Comparison of ENCODE assay signal across 1 cellular context in the genomic region with DNA sequence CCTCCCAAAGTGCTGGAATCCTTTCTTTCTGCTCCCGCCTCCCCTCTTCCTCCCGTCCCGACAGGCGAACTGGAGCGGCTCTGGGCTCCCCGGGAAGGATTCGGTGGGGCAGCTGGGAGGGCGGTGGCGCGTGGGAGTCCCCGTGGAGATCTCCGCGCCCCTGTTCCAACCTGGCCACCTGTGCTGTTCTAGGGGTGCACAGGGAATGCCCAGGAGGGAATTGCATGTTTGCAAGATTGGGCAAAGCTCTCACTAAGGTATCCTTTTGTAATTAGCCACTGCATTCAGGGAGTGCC.
TF ChIP-seq lines count a peak whose summit lies in the region.

No MANE protein-coding gene starts in this region.

TF ChIP-seq in GM23338, 12 proteins besides CTCF, POLR2A, EP300 and RAD21 (continued from another document):
- TF ChIP-seq, protein P1, sequence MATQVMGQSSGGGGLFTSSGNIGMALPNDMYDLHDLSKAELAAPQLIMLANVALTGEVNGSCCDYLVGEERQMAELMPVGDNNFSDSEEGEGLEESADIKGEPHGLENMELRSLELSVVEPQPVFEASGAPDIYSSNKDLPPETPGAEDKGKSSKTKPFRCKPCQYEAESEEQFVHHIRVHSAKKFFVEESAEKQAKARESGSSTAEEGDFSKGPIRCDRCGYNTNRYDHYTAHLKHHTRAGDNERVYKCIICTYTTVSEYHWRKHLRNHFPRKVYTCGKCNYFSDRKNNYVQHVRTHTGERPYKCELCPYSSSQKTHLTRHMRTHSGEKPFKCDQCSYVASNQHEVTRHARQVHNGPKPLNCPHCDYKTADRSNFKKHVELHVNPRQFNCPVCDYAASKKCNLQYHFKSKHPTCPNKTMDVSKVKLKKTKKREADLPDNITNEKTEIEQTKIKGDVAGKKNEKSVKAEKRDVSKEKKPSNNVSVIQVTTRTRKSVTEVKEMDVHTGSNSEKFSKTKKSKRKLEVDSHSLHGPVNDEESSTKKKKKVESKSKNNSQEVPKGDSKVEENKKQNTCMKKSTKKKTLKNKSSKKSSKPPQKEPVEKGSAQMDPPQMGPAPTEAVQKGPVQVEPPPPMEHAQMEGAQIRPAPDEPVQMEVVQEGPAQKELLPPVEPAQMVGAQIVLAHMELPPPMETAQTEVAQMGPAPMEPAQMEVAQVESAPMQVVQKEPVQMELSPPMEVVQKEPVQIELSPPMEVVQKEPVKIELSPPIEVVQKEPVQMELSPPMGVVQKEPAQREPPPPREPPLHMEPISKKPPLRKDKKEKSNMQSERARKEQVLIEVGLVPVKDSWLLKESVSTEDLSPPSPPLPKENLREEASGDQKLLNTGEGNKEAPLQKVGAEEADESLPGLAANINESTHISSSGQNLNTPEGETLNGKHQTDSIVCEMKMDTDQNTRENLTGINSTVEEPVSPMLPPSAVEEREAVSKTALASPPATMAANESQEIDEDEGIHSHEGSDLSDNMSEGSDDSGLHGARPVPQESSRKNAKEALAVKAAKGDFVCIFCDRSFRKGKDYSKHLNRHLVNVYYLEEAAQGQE (IDR thresholded peaks at IDR 0.05; ENCODE audit: unreplicated experiment) = no peak
